Comparison of ENCODE assay signal across 1 cellular context in genomic region chr7:81507231-81507630, GRCh38.
TF ChIP-seq lines count a peak whose summit lies in the region.

No MANE protein-coding gene starts in this region.

TF ChIP-seq in IMR-90, 13 proteins besides CTCF, POLR2A, EP300 and RAD21 (continued from another document):
- TF ChIP-seq ELK1 (IDR thresholded peaks at IDR 0.05; ENCODE audit: borderline replicate concordance, low read depth, low read length) (no peak), BHLHE40 (IDR thresholded peaks at IDR 0.05; ENCODE audit: low read depth, low read length) (no peak), CHD1 (IDR thresholded peaks at IDR 0.05; ENCODE audit: low read depth, low read length) (no peak), RFX5 (IDR thresholded peaks at IDR 0.05; ENCODE audit: low read depth, low read length) (no peak), SMC3 (IDR thresholded peaks at IDR 0.05; ENCODE audit: low read depth, low read length) (no peak), CEBPB (IDR thresholded peaks at IDR 0.05; ENCODE audit: low read depth, low read length) (no peak), MXI1 (IDR thresholded peaks at IDR 0.05; ENCODE audit: borderline replicate concordance, low read depth, low read length) (no peak), FOS (IDR thresholded peaks at IDR 0.05; ENCODE audit: low read depth, low read length) (no peak), MAZ (IDR thresholded peaks at IDR 0.05; ENCODE audit: borderline replicate concordance, low read depth, low read length) (no peak), RCOR1 (IDR thresholded peaks at IDR 0.05; ENCODE audit: insufficient replicate concordance, low read length) (no peak)
TF ChIP-seq in IMR-90: peak in this region for 0.
